11 cellular contexts compared by ENCODE assay signal in genomic region chr1:923991-924618, GRCh38. TPM values are rescaled to one million over a fixed set of nuclear protein-coding genes. Genes with fewer than 3 reads are reported as not detected.
A peak's percentile ranks its signal among the peaks of the same experiment; 100 is the strongest.
DNase-seq lines count a peak whose midpoint lies in the region; ATAC-seq and TF ChIP-seq lines count a peak whose summit lies in the region.
"Had no signal": no experiment of that assay in that cellular context is flagged by ENCODE, and none has a peak within 500 bp of the region (broad histone marks: within the 10 kb centered on the region; RNA-seq: fewer than 3 reads in every experiment).

No MANE protein-coding gene starts in this region.

- H3K9ac ChIP-seq in HUES64 (ENCODE audit: low read depth, low read length) (no peak overlapping the region; the same call in 1 of the 2 replicates), neuronal stem cell (ENCODE audit: low read depth, low read length, poor library complexity) (peak overlapping the region; percentile 60)

- peak overlapping the region; percentile 92 for H3K18ac ChIP-seq in neuronal stem cell (ENCODE audit: low read length)

- H4K8ac ChIP-seq in neuronal stem cell (ENCODE audit: low read depth, low read length), result no peak overlapping the region

- H2AFZ ChIP-seq in neuronal stem cell (ENCODE audit: low read length), result peak overlapping the region; percentile 95

- H3K23ac ChIP-seq in neuronal stem cell (ENCODE audit: low read depth, low read length, poor library complexity), result peak overlapping the region; percentile 99

- H3K79me1 ChIP-seq in neuronal stem cell (ENCODE audit: low read depth, low read length), result peaks cover 2% of the 10 kb centered on the region

- H3K9me3 Mint-ChIP-seq in activated naive CD8-positive, alpha-beta T cell treated with anti-CD3 and anti-CD28 coated beads for 36 hours, result no peaks in the 10 kb centered on the region
- H3K9me3 Mint-ChIP-seq: activated naive CD4-positive, alpha-beta T cell treated with anti-CD3 and anti-CD28 coated beads, Interleukin-2, amount 50 U/mL, for 24 hours had no signal

- POLR2A ChIA-PET in AG04449 (lab: Yijun Ruan, JAX), result no interaction called here

- H3K27me3 Mint-ChIP-seq in activated naive CD8-positive, alpha-beta T cell treated with anti-CD3 and anti-CD28 coated beads for 36 hours, result peaks cover 67% of the 10 kb centered on the region

- no peak overlapping the region for H3K27ac ChIP-seq in HUES64 (ENCODE audit: low read depth, low read length)
- no peak overlapping the region for H3K27ac ChIP-seq in neuronal stem cell (replicated peaks; ENCODE audit: low read length)
- H3K27ac ChIP-seq in foreskin keratinocyte, result no peak overlapping the region

- DNase-seq in AG04449 (ENCODE audit: low read depth, low spot score) (no peak), choroid plexus epithelial cell (ENCODE audit: low read depth) (no peak), neuronal stem cell (ENCODE audit: low spot score) (no peak), foreskin keratinocyte (no peak)
- DNase-seq in activated naive CD8-positive, alpha-beta T cell treated with anti-CD3 and anti-CD28 coated beads for 36 hours, result no peak

- H3K27me3 ChIP-seq in HUES64 (ENCODE audit: insufficient read depth, low read length) (peaks cover 100% of the 10 kb centered on the region), neuronal stem cell (ENCODE audit: control insufficient read depth in 3 of 3, insufficient read depth in 3 of 3, low read depth in 1 of 3, low read length in 3 of 3) (peaks cover 51 to 91% (median 90%) of the 10 kb centered on the region in 3 experiments), foreskin keratinocyte (peaks cover 100% of the 10 kb centered on the region)

- no peaks in the 10 kb centered on the region for H3K36me3 ChIP-seq in HUES64 (ENCODE audit: insufficient read depth, low read length)
- H3K36me3 ChIP-seq in neuronal stem cell (replicated peaks in 1 of 2; ENCODE audit: control insufficient read depth in 2 of 2, insufficient read depth in 2 of 2, low read length in 2 of 2), result peaks cover 0 to 2% of the 10 kb centered on the region in 2 donors

- CTCF ChIA-PET in AG04449 (lab: Yijun Ruan, JAX), result interaction anchor here (2.2 kb wide), 1 partner anchor 19 kb away, joined by 11 read pairs; no protein-coding TSS in a partner anchor

- ATAC-seq in GM21619 (IDR thresholded peaks at IDR 0.05; ENCODE audit: unreplicated experiment) (no peak), foreskin keratinocyte (no peak), HG03196 (IDR thresholded peaks at IDR 0.05; ENCODE audit: unreplicated experiment) (no peak)

- H3K4me2 ChIP-seq in neuronal stem cell (ENCODE audit: insufficient read depth, low read length, poor library complexity, severe bottlenecking), result peak overlapping the region; percentile 86

- TF ChIP-seq CTCF in AG04449 (IDR thresholded peaks at IDR 0.05; ENCODE audit: insufficient read depth, low read length, missing control alignments), result no peak
- no peak for TF ChIP-seq CTCF in choroid plexus epithelial cell (conservative IDR thresholded peaks at IDR 0.05; ENCODE audit: low read depth, low read length)
- TF ChIP-seq CTCF in foreskin keratinocyte (conservative IDR thresholded peaks at IDR 0.05), result no peak

- no peak overlapping the region for H3K27ac Mint-ChIP-seq in activated naive CD8-positive, alpha-beta T cell treated with anti-CD3 and anti-CD28 coated beads for 36 hours
- H3K27ac Mint-ChIP-seq: activated naive CD4-positive, alpha-beta T cell treated with anti-CD3 and anti-CD28 coated beads, Interleukin-2, amount 50 U/mL, for 24 hours had no signal

- H3K36me3 Mint-ChIP-seq in activated naive CD8-positive, alpha-beta T cell treated with anti-CD3 and anti-CD28 coated beads for 36 hours, result no peaks in the 10 kb centered on the region
- H3K36me3 Mint-ChIP-seq: activated naive CD4-positive, alpha-beta T cell treated with anti-CD3 and anti-CD28 coated beads, Interleukin-2, amount 50 U/mL, for 24 hours had no signal

- no peaks in the 10 kb centered on the region for H3K9me3 ChIP-seq in HUES64 (ENCODE audit: insufficient read depth, low read depth, low read length)
- H3K9me3 ChIP-seq in neuronal stem cell (replicated peaks in 1 of 2; ENCODE audit: control insufficient read depth in 2 of 2, insufficient read depth in 1 of 2, low read depth in 1 of 2, low read length in 2 of 2), result peaks cover 0 to 4% of the 10 kb centered on the region in 2 donors

- no peak overlapping the region for H2BK15ac ChIP-seq in neuronal stem cell (ENCODE audit: low read length)

- H2BK5ac ChIP-seq in neuronal stem cell (ENCODE audit: low read length), result peak overlapping the region; percentile 39

- H3K14ac ChIP-seq in neuronal stem cell (ENCODE audit: low read length), result no peak overlapping the region

- WGBS in HUES64, result under 1% methylated on average over 92 of the region's 92 CpGs
- WGBS in neuronal stem cell (ENCODE audit: extremely low coverage in 2 of 2, insufficient read length in 2 of 2, insufficient replicate concordance in 1 of 2), 2 donors, result no CpG with 5 or more reads among the region's 92 CpGs

- H4K91ac ChIP-seq in neuronal stem cell (ENCODE audit: low read depth, low read length, poor library complexity), result no peak overlapping the region

- H3K4me3 ChIP-seq in AG04449 (ENCODE audit: low read depth, low read length), result peak overlapping the region; percentile 59
- peak overlapping the region; percentile 45 for H3K4me3 ChIP-seq in HUES64 (ENCODE audit: low read length)
- peak overlapping the region; percentile 66 for H3K4me3 ChIP-seq in choroid plexus epithelial cell (ENCODE audit: low read depth, low read length)
- H3K4me3 ChIP-seq in neuronal stem cell (ENCODE audit: low read length in 2 of 2), result peak overlapping the region; percentile 38 to 75

- H3K4me1 Mint-ChIP-seq in activated naive CD8-positive, alpha-beta T cell treated with anti-CD3 and anti-CD28 coated beads for 36 hours, result peaks cover 9% of the 10 kb centered on the region

- no peak overlapping the region for H2BK12ac ChIP-seq in neuronal stem cell (ENCODE audit: low read length)

- peak overlapping the region; percentile 75 for H2AK5ac ChIP-seq in neuronal stem cell (ENCODE audit: low read depth, low read length)

- no peak overlapping the region for H3K4me3 Mint-ChIP-seq in activated naive CD8-positive, alpha-beta T cell treated with anti-CD3 and anti-CD28 coated beads for 36 hours

- H3K4ac ChIP-seq in neuronal stem cell (ENCODE audit: low read length), result no peak overlapping the region

- H2BK120ac ChIP-seq in neuronal stem cell (ENCODE audit: low read depth, low read length), result peak overlapping the region; percentile 81

- H3K4me1 ChIP-seq in HUES64 (ENCODE audit: insufficient read depth, low read length) (peaks cover 9% of the 10 kb centered on the region), neuronal stem cell (ENCODE audit: control insufficient read depth in 2 of 2, insufficient read depth in 1 of 2, low read depth in 1 of 2, low read length in 2 of 2) (peaks cover 22 to 40% of the 10 kb centered on the region in 2 donors), foreskin keratinocyte (no peaks in the 10 kb centered on the region)

RNA-seq across cellular contexts. Expression of gene SAMD11, which starts 0.4 kb away (rescaled TPM):
- polyA plus RNA-seq in HUES64 (2013, experiment 1 of 2), result 2.3 TPM
- 1.1 TPM for polyA plus RNA-seq in HUES64 (2013, experiment 2 of 2)
- polyA plus RNA-seq in neuronal stem cell (2013, experiment 1 of 2), result 0.21 TPM
- polyA plus RNA-seq in neuronal stem cell (2013, experiment 2 of 2), result 0.32 TPM
- total RNA-seq in activated naive CD8-positive, alpha-beta T cell treated with anti-CD3 and anti-CD28 coated beads for 36 hours, result not detected
- total RNA-seq in foreskin keratinocyte, result not detected in 2 replicates
- polyA plus RNA-seq in foreskin keratinocyte, result 0.16 TPM in 1 of 2 replicates, not detected in the other
- total RNA-seq: subcutaneous adipose tissue had no signal

RNA-seq across cellular contexts. Expression of gene NOC2L, which starts 35.0 kb away (rescaled TPM):
- 81.8 TPM for polyA plus RNA-seq in HUES64 (2013, experiment 1 of 2)
- 71.3 TPM for polyA plus RNA-seq in HUES64 (2013, experiment 2 of 2)
- 33.5 TPM for polyA plus RNA-seq in neuronal stem cell (2013, experiment 1 of 2)
- 32.6 TPM for polyA plus RNA-seq in neuronal stem cell (2013, experiment 2 of 2)
- total RNA-seq in activated naive CD8-positive, alpha-beta T cell treated with anti-CD3 and anti-CD28 coated beads for 36 hours, result 100 to 1,000 TPM; 176 to 185 TPM
- total RNA-seq in foreskin keratinocyte, result 60.1 and 112 TPM in 2 replicates
- polyA plus RNA-seq in foreskin keratinocyte, result 53.5 and 99.0 TPM in 2 replicates

RNA-seq across cellular contexts. Expression of gene KLHL17, which starts 36.3 kb away (rescaled TPM):
- polyA plus RNA-seq in HUES64 (2013, experiment 1 of 2), result 14.0 TPM
- polyA plus RNA-seq in HUES64 (2013, experiment 2 of 2), result 14.5 TPM
- 22.0 TPM for polyA plus RNA-seq in neuronal stem cell (2013, experiment 1 of 2)
- 20.9 TPM for polyA plus RNA-seq in neuronal stem cell (2013, experiment 2 of 2)
- total RNA-seq in activated naive CD8-positive, alpha-beta T cell treated with anti-CD3 and anti-CD28 coated beads for 36 hours, result 10 to 100 TPM; 19.5 to 22.5 TPM
- total RNA-seq in foreskin keratinocyte, result 16.4 and 16.6 TPM in 2 replicates
- polyA plus RNA-seq in foreskin keratinocyte, result 17.2 and 17.5 TPM in 2 replicates

RNA-seq across cellular contexts. Expression of gene PLEKHN1, which starts 42.2 kb away (rescaled TPM):
- 0.10 TPM for polyA plus RNA-seq in HUES64 (2013, experiment 1 of 2)
- 0.38 TPM for polyA plus RNA-seq in HUES64 (2013, experiment 2 of 2)
- 0.07 TPM for polyA plus RNA-seq in neuronal stem cell (2013, experiment 1 of 2)
- 0.03 TPM for polyA plus RNA-seq in neuronal stem cell (2013, experiment 2 of 2)
- 1 to 10 TPM in 1 of 2 experiments, under 1 TPM in 1; 0.85 to 1.3 TPM for total RNA-seq in activated naive CD8-positive, alpha-beta T cell treated with anti-CD3 and anti-CD28 coated beads for 36 hours
- total RNA-seq in foreskin keratinocyte, result 3.0 and 4.6 TPM in 2 replicates
- 3.4 and 4.2 TPM in 2 replicates for polyA plus RNA-seq in foreskin keratinocyte

RNA-seq across cellular contexts. Expression of gene PERM1, which starts 57.8 kb away (rescaled TPM):
- polyA plus RNA-seq in HUES64 (2013, experiment 1 of 2), result not detected
- polyA plus RNA-seq in HUES64 (2013, experiment 2 of 2), result not detected
- not detected for polyA plus RNA-seq in neuronal stem cell (2013, experiment 1 of 2)
- 0.01 TPM for polyA plus RNA-seq in neuronal stem cell (2013, experiment 2 of 2)
- not detected for total RNA-seq in activated naive CD8-positive, alpha-beta T cell treated with anti-CD3 and anti-CD28 coated beads for 36 hours
- not detected in 2 replicates for total RNA-seq in foreskin keratinocyte
- not detected in 2 replicates for polyA plus RNA-seq in foreskin keratinocyte
- total RNA-seq: Daoy had no signal
